ENCODE assay signal across 8 cellular contexts in genomic region chrX:47637546-47638195, GRCh38. TPM values are rescaled to one million over a fixed set of nuclear protein-coding genes. Genes with fewer than 3 reads are reported as not detected.
DNase-seq lines count a peak whose midpoint lies in the region; ATAC-seq and TF ChIP-seq lines count a peak whose summit lies in the region.

No MANE protein-coding gene starts in this region.

- H3K4me1 Mint-ChIP-seq in HFFc6 (ENCODE audit: low read depth) = no peaks in the 10 kb centered on the region
- peaks cover 11% of the 10 kb centered on the region for H3K4me1 Mint-ChIP-seq in activated T-cell treated with anti-CD3 and anti-CD28 coated beads, Interleukin-2, amount 50 U/mL, for 4 hours (ENCODE audit: low read depth)

- intact Hi-C loops in esophagus squamous epithelium (cut with DNase I) = no loop called here

- 0 out of 2 replicates have a peak overlapping the region, but pooled peaks have one; percentile 61 for H3K9ac ChIP-seq in BLaER1
- H3K9ac ChIP-seq in iPS-18a (ENCODE audit: low read length) = peak overlapping the region; percentile 34

- H3K4me1 ChIP-seq in BLaER1 = peaks cover 6% of the 10 kb centered on the region; the same call in 1 of the 2 replicates
- H3K4me1 ChIP-seq in iPS-18a (ENCODE audit: control insufficient read depth, low read depth, low read length) = no peaks in the 10 kb centered on the region
- no peaks in the 10 kb centered on the region for H3K4me1 ChIP-seq in thoracic aorta (ENCODE audit: control insufficient read depth in 1 of 2, low read depth in 2 of 2)
- H3K4me1 ChIP-seq in esophagus squamous epithelium = no peaks in the 10 kb centered on the region

- H3K9me3 ChIP-seq in BLaER1 (peaks cover 25% of the 10 kb centered on the region), iPS-18a (ENCODE audit: control insufficient read depth, low read depth, low read length) (peaks cover 19% of the 10 kb centered on the region), thoracic aorta (no peaks in the 10 kb centered on the region), esophagus squamous epithelium (peaks cover 0 to 6% (median 0%) of the 10 kb centered on the region in 3 donors), WERI-Rb-1 (ENCODE audit: severe bottlenecking) (no peaks in the 10 kb centered on the region)

- no peak overlapping the region for H3K27ac Mint-ChIP-seq in HFFc6

- DNase-seq in HFFc6 (no peak), thoracic aorta (ENCODE audit: low spot score) (no peak), esophagus squamous epithelium (lab: John Stamatoyannopoulos, UW) (no peak), WERI-Rb-1 (no peak), GM03348 (ENCODE audit: low spot score) (no peak)
- peak; percentile 26 for DNase-seq in activated T-cell treated with anti-CD3 and anti-CD28 coated beads, Interleukin-2, amount 50 U/mL, for 4 hours

- H3K27me3 ChIP-seq in BLaER1 (peaks cover 60% of the 10 kb centered on the region), iPS-18a (ENCODE audit: control insufficient read depth, insufficient read depth, low read length) (no peaks in the 10 kb centered on the region), thoracic aorta (replicated peaks; ENCODE audit: insufficient read depth) (no peaks in the 10 kb centered on the region), esophagus squamous epithelium (no peaks in the 10 kb centered on the region), WERI-Rb-1 (ENCODE audit: insufficient read depth, low read depth, severe bottlenecking) (peaks cover 10% of the 10 kb centered on the region)

- H3K9me3 Mint-ChIP-seq in HFFc6 = no peaks in the 10 kb centered on the region
- no peaks in the 10 kb centered on the region for H3K9me3 Mint-ChIP-seq in activated T-cell treated with anti-CD3 and anti-CD28 coated beads, Interleukin-2, amount 50 U/mL, for 4 hours

- TF ChIP-seq CTCF in HFFc6 (IDR thresholded peaks at IDR 0.05) = peak; percentile 29; the same call in 1 of the 2 replicates
- no peak for TF ChIP-seq CTCF in thoracic aorta (IDR thresholded peaks at IDR 0.05)
- no peak for TF ChIP-seq CTCF in esophagus squamous epithelium (IDR thresholded peaks at IDR 0.05)
- TF ChIP-seq CTCF in WERI-Rb-1 (IDR thresholded peaks at IDR 0.05; ENCODE audit: low read depth, low read length) = no peak

- ATAC-seq in activated T-cell treated with anti-CD3 and anti-CD28 coated beads, Interleukin-2, amount 50 U/mL, for 4 hours = peak; percentile 56 to 75
- ATAC-seq in thoracic aorta (ENCODE audit: insufficient number of reproducible peaks, low FRiP score, low read depth) = no peak

- peak overlapping the region; percentile 49; the same call in 1 of the 2 replicates for H3K27ac ChIP-seq in BLaER1
- no peak overlapping the region for H3K27ac ChIP-seq in iPS-18a (ENCODE audit: low read length)
- no peak overlapping the region for H3K27ac ChIP-seq in thoracic aorta
- H3K27ac ChIP-seq in esophagus squamous epithelium = no peak overlapping the region
- H3K27ac ChIP-seq in WERI-Rb-1 = no peak overlapping the region

- WGBS in esophagus squamous epithelium, 2 donors = 57% methylated on average over 16 of the region's 31 CpGs; no CpG with 5 or more reads in 1 of the 2 donors

- H3K36me3 Mint-ChIP-seq in HFFc6 (ENCODE audit: low read depth) = peaks cover 14% of the 10 kb centered on the region
- peaks cover 27% of the 10 kb centered on the region for H3K36me3 Mint-ChIP-seq in activated T-cell treated with anti-CD3 and anti-CD28 coated beads, Interleukin-2, amount 50 U/mL, for 4 hours (ENCODE audit: insufficient read depth)

- H3K4me3 Mint-ChIP-seq in HFFc6 = no peak overlapping the region
- peak overlapping the region; percentile 58 for H3K4me3 Mint-ChIP-seq in activated T-cell treated with anti-CD3 and anti-CD28 coated beads, Interleukin-2, amount 50 U/mL, for 4 hours

- H3K36me3 ChIP-seq in BLaER1 (peaks cover 62% of the 10 kb centered on the region), iPS-18a (ENCODE audit: control insufficient read depth, low read depth, low read length) (peaks cover 12% of the 10 kb centered on the region), thoracic aorta (peaks cover 23% of the 10 kb centered on the region), esophagus squamous epithelium (peaks cover 3 to 73% (median 13%) of the 10 kb centered on the region in 3 donors), WERI-Rb-1 (peaks cover 14% of the 10 kb centered on the region)

- H3K4me2 ChIP-seq in BLaER1 = peak overlapping the region; percentile 56

- H3K4me3 ChIP-seq in BLaER1 (peak overlapping the region; percentile 64), iPS-18a (ENCODE audit: low read length) (peak overlapping the region; percentile 2), thoracic aorta (peak overlapping the region; percentile 51), esophagus squamous epithelium (peak overlapping the region in 1 of 4 donors; percentile 18), WERI-Rb-1 (ENCODE audit: low read depth, low read length) (no peak overlapping the region)

- TF ChIP-seq POLR2A in esophagus squamous epithelium (IDR thresholded peaks at IDR 0.05) = no peak

- H4K20me1 ChIP-seq in BLaER1 = peaks cover 9% of the 10 kb centered on the region; the same call in 1 of the 2 replicates

- no peaks in the 10 kb centered on the region; the same call in 1 of the 2 replicates for H3K27me3 Mint-ChIP-seq in HFFc6 (ENCODE audit: insufficient read depth)
- no peaks in the 10 kb centered on the region for H3K27me3 Mint-ChIP-seq in activated T-cell treated with anti-CD3 and anti-CD28 coated beads, Interleukin-2, amount 50 U/mL, for 4 hours (ENCODE audit: low read depth)

RNA-seq across cellular contexts. Expression of gene CFP, which starts 7.9 kb away (rescaled TPM):
- total RNA-seq in HFFc6 (2021; fragmentation: NEBNext Ultra II Directional; extraction: Animal tissue kit (Norgen Biotek cat#: 25700)) = under 1 TPM; 0.05 to 0.28 (median 0.13) TPM
- 1 to 10 TPM; 1.2 to 1.8 (median 1.6) TPM for total RNA-seq in activated T-cell treated with anti-CD3 and anti-CD28 coated beads, Interleukin-2, amount 50 U/mL, for 4 hours
- total RNA-seq in thoracic aorta (10 to 100 TPM; 13.1 to 18.9 TPM), esophagus squamous epithelium (1 to 10 TPM in 3 of 4 donors, under 1 TPM in 1; 0.83 to 3.8 (median 1.9) TPM)

RNA-seq across cellular contexts. Expression of gene ELK1, which starts 12.7 kb away (rescaled TPM):
- 10 to 100 TPM; 42.8 to 49.1 (median 45.7) TPM for total RNA-seq in HFFc6 (2021; fragmentation: NEBNext Ultra II Directional; extraction: Animal tissue kit (Norgen Biotek cat#: 25700))
- 10 to 100 TPM; 70.3 to 79.6 (median 76.2) TPM for total RNA-seq in activated T-cell treated with anti-CD3 and anti-CD28 coated beads, Interleukin-2, amount 50 U/mL, for 4 hours
- total RNA-seq in thoracic aorta (10 to 100 TPM; 23.8 to 33.4 TPM), esophagus squamous epithelium (10 to 100 TPM; 11.4 to 22.6 (median 15.9) TPM)

RNA-seq across cellular contexts. Expression of gene SYN1, which starts 18.0 kb away (rescaled TPM):
- total RNA-seq in HFFc6 (2021; fragmentation: NEBNext Ultra II Directional; extraction: Animal tissue kit (Norgen Biotek cat#: 25700)) = under 1 TPM in 5 of 6 experiments, not detected in 1; 0.13 to 0.31 (median 0.19) TPM
- under 1 TPM; 0.23 to 0.43 (median 0.24) TPM for total RNA-seq in activated T-cell treated with anti-CD3 and anti-CD28 coated beads, Interleukin-2, amount 50 U/mL, for 4 hours
- total RNA-seq in thoracic aorta = under 1 TPM; 0.27 to 0.85 TPM
- under 1 TPM in 1 of 4 donors, not detected in 3; 0.31 TPM for total RNA-seq in esophagus squamous epithelium

RNA-seq across cellular contexts. Expression of gene UXT, which starts 21.3 kb away (rescaled TPM):
- total RNA-seq in HFFc6 (2021; fragmentation: NEBNext Ultra II Directional; extraction: Animal tissue kit (Norgen Biotek cat#: 25700)) = 100 to 1,000 TPM in 4 of 6 experiments, 10 to 100 TPM in 2; 94.9 to 104 (median 101) TPM
- total RNA-seq in activated T-cell treated with anti-CD3 and anti-CD28 coated beads, Interleukin-2, amount 50 U/mL, for 4 hours = 100 to 1,000 TPM; 168 to 175 (median 168) TPM
- total RNA-seq in thoracic aorta = 100 to 1,000 TPM in 1 of 2 donors, 10 to 100 TPM in 1; 71.8 to 124 TPM
- total RNA-seq in esophagus squamous epithelium = 100 to 1,000 TPM in 2 of 4 donors, 10 to 100 TPM in 2; 44.1 to 128 (median 87.8) TPM

RNA-seq across cellular contexts. Expression of gene TIMP1, which starts 55.4 kb away (rescaled TPM):
- total RNA-seq in HFFc6 (2021; fragmentation: NEBNext Ultra II Directional; extraction: Animal tissue kit (Norgen Biotek cat#: 25700)) = 1,000 to 10,000 TPM in 3 of 6 experiments, 100 to 1,000 TPM in 3; 815 to 1,568 (median 980) TPM
- 10 to 100 TPM; 10.4 to 32.1 (median 15.9) TPM for total RNA-seq in activated T-cell treated with anti-CD3 and anti-CD28 coated beads, Interleukin-2, amount 50 U/mL, for 4 hours
- total RNA-seq in thoracic aorta (1,000 to 10,000 TPM in 1 of 2 donors, 100 to 1,000 TPM in 1; 635 to 1,379 TPM), esophagus squamous epithelium (10 to 100 TPM; 10.9 to 90.6 (median 36.7) TPM)
